Comparison of ENCODE assay signal across 16 cellular contexts in genomic region chr6:39843305-39844020, GRCh38. TPM values are rescaled to one million over a fixed set of nuclear protein-coding genes. Genes with fewer than 3 reads are reported as not detected.
DNase-seq lines count a peak whose midpoint lies in the region; ATAC-seq, FAIRE-seq and TF ChIP-seq lines count a peak whose summit lies in the region.
"Had no signal": no experiment of that assay in that cellular context is flagged by ENCODE, and none has a peak within 500 bp of the region (broad histone marks: within the 10 kb centered on the region; RNA-seq: fewer than 3 reads in every experiment).

No MANE protein-coding gene starts in this region.

- peaks cover 13 to 16% of the 10 kb centered on the region in 2 donors for H3K27me3 Mint-ChIP-seq in natural killer cell treated with Interleukin-12 subunit alpha and Interleukin-12 subunit beta and Interleukin-15 and Interleukin-18, amount 100 ng/mL, for 72 hours

- POLR2A ChIA-PET in AG04449 (lab: Yijun Ruan, JAX): no interaction called here

- H3K9me3 Mint-ChIP-seq in natural killer cell treated with Interleukin-12 subunit alpha and Interleukin-12 subunit beta and Interleukin-15 and Interleukin-18, amount 100 ng/mL, for 72 hours: no peaks in the 10 kb centered on the region
- H3K9me3 Mint-ChIP-seq: activated CD4-positive, alpha-beta memory T cell treated with anti-CD3 and anti-CD28 coated beads for 36 hours; CD4-positive, alpha-beta T cell; stimulated activated naive B cell treated with anti-CD40 and anti-IgM and Interleukin-4, amounts not matched to agents 10 μg/mL and 1 μg/mL and 100 μg/mL, for 72 hours; T-helper 2 cell treated with Interferon-gamma antibody and Interleukin-4, amounts not matched to agents 5 μg/mL and 100 μg/mL, for 36 hours had no signal

- no peak overlapping the region for H3K27ac Mint-ChIP-seq in natural killer cell treated with Interleukin-12 subunit alpha and Interleukin-12 subunit beta and Interleukin-15 and Interleukin-18, amount 100 ng/mL, for 72 hours
- H3K27ac Mint-ChIP-seq: activated CD4-positive, alpha-beta memory T cell treated with anti-CD3 and anti-CD28 coated beads for 36 hours; CD4-positive, alpha-beta T cell; stimulated activated naive B cell treated with anti-CD40 and anti-IgM and Interleukin-4, amounts not matched to agents 10 μg/mL and 1 μg/mL and 100 μg/mL, for 72 hours; T-helper 2 cell treated with Interferon-gamma antibody and Interleukin-4, amounts not matched to agents 5 μg/mL and 100 μg/mL, for 36 hours had no signal

- no peaks in the 10 kb centered on the region for H3K36me3 ChIP-seq in bronchial epithelial cell (ENCODE audit: control insufficient read depth, insufficient read depth, low read length)

- CTCF ChIA-PET in AG04449 (lab: Yijun Ruan, JAX): interaction anchor here (0.9 to 1.5 kb wide), 7 partner anchors 9 to 28 kb away, joined by 3 to 5 read pairs (median 3); no protein-coding TSS in a partner anchor

- H3K27ac ChIP-seq in layer of hippocampus (ENCODE audit: low read depth, low read length): peak overlapping the region; percentile 6

- TF ChIP-seq CTCF in AG04449 (IDR thresholded peaks at IDR 0.05; ENCODE audit: insufficient read depth, low read length, missing control alignments) (peak; percentile 26), bronchial epithelial cell (IDR thresholded peaks at IDR 0.05; ENCODE audit: insufficient read depth, low read length, severe bottlenecking) (no peak)

- intact Hi-C loops in head of caudate nucleus (cut with DNase I): no loop called here

- no peaks in the 10 kb centered on the region for H3K27me3 ChIP-seq in bronchial epithelial cell (ENCODE audit: control insufficient read depth, insufficient read depth, low read length)
- H3K27me3 ChIP-seq in layer of hippocampus (ENCODE audit: control insufficient read depth, insufficient read depth, low read length): no peaks in the 10 kb centered on the region

- peak; percentile 23 for FAIRE-seq in bronchial epithelial cell (lab: Jason Lieb, UNC)
- FAIRE-seq: frontal cortex had no signal

- no peak overlapping the region for H3K4me3 Mint-ChIP-seq in natural killer cell treated with Interleukin-12 subunit alpha and Interleukin-12 subunit beta and Interleukin-15 and Interleukin-18, amount 100 ng/mL, for 72 hours
- H3K4me3 Mint-ChIP-seq: activated CD4-positive, alpha-beta memory T cell treated with anti-CD3 and anti-CD28 coated beads for 36 hours; CD4-positive, alpha-beta T cell; stimulated activated naive B cell treated with anti-CD40 and anti-IgM and Interleukin-4, amounts not matched to agents 10 μg/mL and 1 μg/mL and 100 μg/mL, for 72 hours; T-helper 2 cell treated with Interferon-gamma antibody and Interleukin-4, amounts not matched to agents 5 μg/mL and 100 μg/mL, for 36 hours had no signal

- H3K36me3 Mint-ChIP-seq in natural killer cell treated with Interleukin-12 subunit alpha and Interleukin-12 subunit beta and Interleukin-15 and Interleukin-18, amount 100 ng/mL, for 72 hours: no peaks in the 10 kb centered on the region
- H3K36me3 Mint-ChIP-seq: activated CD4-positive, alpha-beta memory T cell treated with anti-CD3 and anti-CD28 coated beads for 36 hours; stimulated activated naive B cell treated with anti-CD40 and anti-IgM and Interleukin-4, amounts not matched to agents 10 μg/mL and 1 μg/mL and 100 μg/mL, for 72 hours had no signal

- DNase-seq in AG04449 (ENCODE audit: low read depth, low spot score): no peak
- DNase-seq in H4 (ENCODE audit: low spot score): peak; percentile 43
- no peak for DNase-seq in bronchial epithelial cell (ENCODE audit: low read depth)
- DNase-seq in head of caudate nucleus: no peak
- no peak for DNase-seq in epidermal melanocyte (ENCODE audit: insufficient read length, low spot score)
- no peak for DNase-seq in activated CD4-positive, alpha-beta T cell treated with anti-CD3 and anti-CD28 coated beads for 4 hours
- no peak for DNase-seq in natural killer cell treated with Interleukin-12 subunit alpha and Interleukin-12 subunit beta and Interleukin-15 and Interleukin-18, amount 100 ng/mL, for 72 hours (ENCODE audit: low spot score)
- DNase-seq: activated CD4-positive, alpha-beta memory T cell treated with anti-CD3 and anti-CD28 coated beads for 36 hours; activated naive CD4-positive, alpha-beta T cell; CD4-positive, alpha-beta T cell; NCI-H187; PC-3; stimulated activated naive B cell treated with anti-CD40 and anti-IgM and Interleukin-4, amounts not matched to agents 10 μg/mL and 1 μg/mL and 100 μg/mL, for 72 hours had no signal

- H3K4me1 Mint-ChIP-seq in natural killer cell treated with Interleukin-12 subunit alpha and Interleukin-12 subunit beta and Interleukin-15 and Interleukin-18, amount 100 ng/mL, for 72 hours (ENCODE audit: low read depth in 2 of 2): no peaks in the 10 kb centered on the region
- H3K4me1 Mint-ChIP-seq: stimulated activated naive B cell treated with anti-CD40 and anti-IgM and Interleukin-4, amounts not matched to agents 10 μg/mL and 1 μg/mL and 100 μg/mL, for 72 hours had no signal

- H3K4me3 ChIP-seq in AG04449 (ENCODE audit: low read depth, low read length) (no peak overlapping the region), bronchial epithelial cell (ENCODE audit: low read depth, low read length) (no peak overlapping the region)

- ATAC-seq in natural killer cell treated with Interleukin-12 subunit alpha and Interleukin-12 subunit beta and Interleukin-15 and Interleukin-18, amount 100 ng/mL, for 72 hours: no peak
- ATAC-seq: PC-3; stimulated activated naive B cell treated with anti-CD40 and anti-IgM and Interleukin-4, amounts not matched to agents 10 μg/mL and 1 μg/mL and 100 μg/mL, for 72 hours had no signal

RNA-seq across cellular contexts. Expression of gene DAAM2, which starts 51.3 kb away (rescaled TPM):
- total RNA-seq in H4 (2014; rRNA removed; shearing (Covaris generic)): 7.2 and 9.6 TPM in 2 replicates
- total RNA-seq in bronchial epithelial cell: under 0.01 and 0.13 TPM in 2 replicates
- not detected for total RNA-seq in natural killer cell treated with Interleukin-12 subunit alpha and Interleukin-12 subunit beta and Interleukin-15 and Interleukin-18, amount 100 ng/mL, for 72 hours
- total RNA-seq: activated CD4-positive, alpha-beta memory T cell treated with anti-CD3 and anti-CD28 coated beads for 36 hours; CD4-positive, alpha-beta T cell; PC-3 had no signal
